11 cellular contexts compared by ENCODE assay signal in genomic region chr12:8648598-8649205, GRCh38. TPM values are rescaled to one million over a fixed set of nuclear protein-coding genes. Genes with fewer than 3 reads are reported as not detected.
DNase-seq lines count a peak whose midpoint lies in the region; ATAC-seq, FAIRE-seq and TF ChIP-seq lines count a peak whose summit lies in the region.
"Had no signal": no experiment of that assay in that cellular context is flagged by ENCODE, and none has a peak within 500 bp of the region (broad histone marks: within the 10 kb centered on the region; RNA-seq: fewer than 3 reads in every experiment).

No MANE protein-coding gene starts in this region.

- peak in 6 of 7 experiments; percentile 2 to 59 (median 30) for DNase-seq in CD8-positive, alpha-beta T cell
- DNase-seq in activated naive CD4-positive, alpha-beta T cell treated with anti-CD3 and anti-CD28 coated beads for 36 hours = peak; percentile 87
- DNase-seq in frontal cortex (ENCODE audit: low spot score in 2 of 2) (no peak), G401 (ENCODE audit: low spot score) (no peak), OCI-M1 (lab: John Stamatoyannopoulos, UW) (no peak), DMS 273 treated with DMSO at 0.1 percent for 48 hours (lab: John Stamatoyannopoulos, UW) (no peak)
- DNase-seq: BE2C, transverse colon had no signal

- H3K36me3 Mint-ChIP-seq in CD8-positive, alpha-beta T cell = no peaks in the 10 kb centered on the region
- no peaks in the 10 kb centered on the region for H3K36me3 Mint-ChIP-seq in activated naive CD4-positive, alpha-beta T cell treated with anti-CD3 and anti-CD28 coated beads for 36 hours (ENCODE audit: low read depth)

- no peaks in the 10 kb centered on the region for H3K9me3 Mint-ChIP-seq in CD8-positive, alpha-beta T cell
- H3K9me3 Mint-ChIP-seq in activated naive CD4-positive, alpha-beta T cell treated with anti-CD3 and anti-CD28 coated beads for 36 hours = no peaks in the 10 kb centered on the region

- no peak for FAIRE-seq in frontal cortex (lab: Jason Lieb, UNC)
- FAIRE-seq: keratinocyte had no signal

- H3K4me3 ChIP-seq in CD8-positive, alpha-beta T cell (ENCODE audit: low read depth, low read length) = no peak overlapping the region
- H3K4me3 ChIP-seq: transverse colon had no signal

- no peak overlapping the region for H3K27ac Mint-ChIP-seq in CD8-positive, alpha-beta T cell
- no peak overlapping the region for H3K27ac Mint-ChIP-seq in activated naive CD4-positive, alpha-beta T cell treated with anti-CD3 and anti-CD28 coated beads for 36 hours

- H3K27me3 ChIP-seq in CD8-positive, alpha-beta T cell (ENCODE audit: insufficient read depth, low read length) = no peaks in the 10 kb centered on the region
- H3K27me3 ChIP-seq: transverse colon had no signal

- TF ChIP-seq CTCF in CD8-positive, alpha-beta T cell (IDR thresholded peaks at IDR 0.05) = no peak

- no peak overlapping the region for H3K27ac ChIP-seq in CD8-positive, alpha-beta T cell (ENCODE audit: low read depth, low read length)
- H3K27ac ChIP-seq: transverse colon had no signal

- H3K4me3 Mint-ChIP-seq in CD8-positive, alpha-beta T cell = no peak overlapping the region
- H3K4me3 Mint-ChIP-seq in activated naive CD4-positive, alpha-beta T cell treated with anti-CD3 and anti-CD28 coated beads for 36 hours = no peak overlapping the region

- peaks cover 20% of the 10 kb centered on the region for H3K4me1 ChIP-seq in CD8-positive, alpha-beta T cell (ENCODE audit: insufficient read depth, low read length)
- H3K4me1 ChIP-seq: BE2C, transverse colon had no signal

- ATAC-seq in CD8-positive, alpha-beta T cell = peak; percentile 24
- ATAC-seq in GM21381 (IDR thresholded peaks at IDR 0.05; ENCODE audit: unreplicated experiment) (peak; percentile 65), HG03469 (IDR thresholded peaks at IDR 0.05; ENCODE audit: unreplicated experiment) (peak; percentile 62)

- H3K27me3 Mint-ChIP-seq in CD8-positive, alpha-beta T cell (ENCODE audit: low read depth) = no peaks in the 10 kb centered on the region
- no peaks in the 10 kb centered on the region for H3K27me3 Mint-ChIP-seq in activated naive CD4-positive, alpha-beta T cell treated with anti-CD3 and anti-CD28 coated beads for 36 hours (ENCODE audit: low read depth)

- intact Hi-C loops in CD8-positive, alpha-beta T cell (cut with DNase I, micrococcal nuclease) = no loop called here
- intact Hi-C loops in activated naive CD4-positive, alpha-beta T cell treated with anti-CD3 and anti-CD28 coated beads for 36 hours (cut with micrococcal nuclease) = loop anchor here (1.0 to 5.0 kb wide), 4 partner anchors 91 to 596 kb away; partner anchors contain the start of genes C3AR1 and CLEC4E

- no peaks in the 10 kb centered on the region for H3K36me3 ChIP-seq in CD8-positive, alpha-beta T cell (ENCODE audit: insufficient read depth, low read length)
- H3K36me3 ChIP-seq: BE2C, transverse colon had no signal

- peaks cover 43% of the 10 kb centered on the region for H3K4me1 Mint-ChIP-seq in CD8-positive, alpha-beta T cell (ENCODE audit: low read depth)
- H3K4me1 Mint-ChIP-seq in activated naive CD4-positive, alpha-beta T cell treated with anti-CD3 and anti-CD28 coated beads for 36 hours (ENCODE audit: low read depth) = peaks cover 33% of the 10 kb centered on the region

- CTCF ChIA-PET in CD8-positive, alpha-beta T cell (lab: Charles Lee) = interaction anchor here (1.7 to 2.3 kb wide), 2 partner anchors 9 to 105 kb away, joined by 6 to 12 read pairs; no protein-coding TSS in a partner anchor
- CTCF ChIA-PET in activated naive CD4-positive, alpha-beta T cell treated with anti-CD3 and anti-CD28 coated beads for 36 hours (lab: Charles Lee) = interaction anchor here (0.5 to 1.4 kb wide), 7 partner anchors 9 to 400 kb away, joined by 3 to 5 read pairs (median 3); no protein-coding TSS in a partner anchor

- no peaks in the 10 kb centered on the region for H3K9me3 ChIP-seq in CD8-positive, alpha-beta T cell (ENCODE audit: low read length)
- H3K9me3 ChIP-seq: BE2C, transverse colon had no signal

- in situ Hi-C loops in G401 (cut with HindIII; ENCODE audit: low sequenced_read_pairs) = no loop called here

- POLR2A ChIA-PET in CD8-positive, alpha-beta T cell (lab: Charles Lee) = interaction anchor here (0.6 to 1.3 kb wide), 3 partner anchors 12 to 1294 kb away, joined by 3 read pairs; no protein-coding TSS in a partner anchor

RNA-seq across cellular contexts. Expression of gene MFAP5, which starts 13.9 kb away (rescaled TPM):
- not detected for total RNA-seq in CD8-positive, alpha-beta T cell
- not detected for total RNA-seq in activated naive CD4-positive, alpha-beta T cell treated with anti-CD3 and anti-CD28 coated beads for 36 hours
- total RNA-seq in frontal cortex = 0.41 TPM
- total RNA-seq in G401 (2014; rRNA removed; shearing (Covaris generic)) = not detected in 2 replicates

RNA-seq across cellular contexts. Expression of gene AICDA, which starts 36.0 kb away (rescaled TPM):
- not detected for total RNA-seq in CD8-positive, alpha-beta T cell
- not detected for total RNA-seq in activated naive CD4-positive, alpha-beta T cell treated with anti-CD3 and anti-CD28 coated beads for 36 hours
- total RNA-seq in frontal cortex = not detected
- not detected in 2 replicates for total RNA-seq in G401 (2014; rRNA removed; shearing (Covaris generic))
- total RNA-seq: transverse colon had no signal

RNA-seq across cellular contexts. Expression of gene RIMKLB, which starts 49.1 kb away (rescaled TPM):
- total RNA-seq in CD8-positive, alpha-beta T cell = 10 to 100 TPM; 10.1 to 12.2 TPM
- total RNA-seq in activated naive CD4-positive, alpha-beta T cell treated with anti-CD3 and anti-CD28 coated beads for 36 hours = 1 to 10 TPM; 5.2 to 5.5 TPM
- 164 TPM for total RNA-seq in frontal cortex
- total RNA-seq in G401 (2014; rRNA removed; shearing (Covaris generic)) = 0.14 and 0.37 TPM in 2 replicates

Comparison
In these comparisons a context has a peak if more than half of its experiments do, and no peak if none do; other contexts are left out.
1. DNase-seq: peak in CD8-positive, alpha-beta T cell (6 of 7) and activated naive CD4-positive, alpha-beta T cell treated with anti-CD3 and anti-CD28 coated beads for 36 hours (single experiment); none in frontal cortex (0 of 2), G401 (single experiment), OCI-M1 (single experiment) and DMS 273 treated with DMSO at 0.1 percent for 48 hours (single experiment).
2. RNA of gene RIMKLB, which starts 49.1 kb away (total RNA-seq): 164 TPM in frontal cortex (single experiment); 10.1 to 12.2 TPM in CD8-positive, alpha-beta T cell, 5.2 to 5.5 TPM in activated naive CD4-positive, alpha-beta T cell treated with anti-CD3 and anti-CD28 coated beads for 36 hours and 0.14 to 0.37 TPM in G401; every median in the first group is over 10 times any median in the second.
3. Peak in every context shown above with its lines, with median percentiles within 50 percentile points of each other: ATAC-seq.